31 cellular contexts compared by ENCODE assay signal in the genomic region with DNA sequence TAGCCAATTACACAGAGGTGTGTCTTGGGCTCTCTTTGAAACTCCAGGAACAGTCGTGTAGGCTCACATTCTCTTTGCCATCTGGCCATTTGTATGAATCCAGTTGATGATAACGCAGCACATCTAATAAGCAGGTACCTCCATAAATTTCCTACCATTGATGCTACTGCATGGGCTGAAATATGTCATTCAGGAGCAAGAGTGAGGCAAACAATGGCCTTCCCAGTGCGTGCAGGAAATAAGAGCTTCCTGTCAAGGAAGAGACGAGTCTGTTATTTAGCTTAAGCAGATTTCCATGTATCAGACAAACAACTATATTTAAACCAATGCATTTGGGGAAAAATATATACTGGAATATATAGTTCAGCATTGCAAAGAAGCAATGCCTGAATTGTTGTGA.
"Had no signal": no experiment of that assay in that cellular context is flagged by ENCODE, and none has a peak within 500 bp of the region (broad histone marks: within the 10 kb centered on the region; RNA-seq: fewer than 3 reads in every experiment).

No MANE protein-coding gene starts in this region.

- H3K36me3 Mint-ChIP-seq: naive B cell; natural killer cell; neural progenitor cell; stimulated activated effector memory CD8-positive, alpha-beta T cell treated with anti-CD3 and anti-CD28 coated beads, Interleukin-12 subunit alpha, Interleukin-12 subunit beta, amount 100 ng/mL, for 72 hours; stimulated activated naive B cell treated with anti-CD40 and anti-IgM and Interleukin-4, amounts not matched to agents 10 μg/mL and 1 μg/mL and 100 μg/mL, for 72 hours had no signal

- H3K4me3 Mint-ChIP-seq: naive B cell; natural killer cell; nephron; neural progenitor cell; stimulated activated effector memory CD8-positive, alpha-beta T cell treated with anti-CD3 and anti-CD28 coated beads, Interleukin-12 subunit alpha, Interleukin-12 subunit beta, amount 100 ng/mL, for 72 hours; stimulated activated naive B cell treated with anti-CD40 and anti-IgM and Interleukin-4, amounts not matched to agents 10 μg/mL and 1 μg/mL and 100 μg/mL, for 72 hours; stimulated activated naive CD8-positive, alpha-beta T cell treated with anti-CD3 and anti-CD28 coated beads, Interleukin-15, Interleukin-2, amounts not matched to agents 100 ng/mL and 50 ng/mL, for 24 hours; type B pancreatic cell had no signal

- H3K4me1 Mint-ChIP-seq: naive B cell; natural killer cell; neural progenitor cell; stimulated activated effector memory CD8-positive, alpha-beta T cell treated with anti-CD3 and anti-CD28 coated beads, Interleukin-12 subunit alpha, Interleukin-12 subunit beta, amount 100 ng/mL, for 72 hours; stimulated activated naive B cell treated with anti-CD40 and anti-IgM and Interleukin-4, amounts not matched to agents 10 μg/mL and 1 μg/mL and 100 μg/mL, for 72 hours had no signal

- H3K36me3 ChIP-seq: neural progenitor cell, ovary, right lobe of liver, sigmoid colon, stomach, suprapubic skin, tibial artery, transverse colon, upper lobe of right lung, uterus had no signal

- H3K27me3 Mint-ChIP-seq: naive B cell; progenitor cell of endocrine pancreas; stimulated activated naive B cell treated with anti-CD40 and anti-IgM and Interleukin-4, amounts not matched to agents 10 μg/mL and 1 μg/mL and 100 μg/mL, for 72 hours; stimulated activated naive CD8-positive, alpha-beta T cell treated with anti-CD3 and anti-CD28 coated beads, Interleukin-15, Interleukin-2, amounts not matched to agents 100 ng/mL and 50 ng/mL, for 24 hours; type B pancreatic cell had no signal

- H3K27me3 ChIP-seq: neural progenitor cell, ovary, right lobe of liver, sigmoid colon, stomach, suprapubic skin, testis, tibial artery, transverse colon, upper lobe of right lung, uterus had no signal

- DNase-seq: naive B cell; natural killer cell; occipital lobe; ovary; posterior cingulate gyrus; retina; right cardiac atrium; right lobe of liver; sigmoid colon; small intestine; stimulated activated CD4-positive, alpha-beta T cell treated with anti-CD3 and anti-CD28 coated beads, Interleukin-15, amount 100 ng/mL, for 24 hours; stimulated activated CD4-positive, alpha-beta T cell treated with anti-CD3 and anti-CD28 coated beads, Interleukin-2, amount 100 ng/mL, for 24 hours; stimulated activated CD4-positive, alpha-beta T cell treated with anti-CD3 and anti-CD28 coated beads, Interleukin-2, amount 100 ng/mL, for 48 hours; stimulated activated CD4-positive, alpha-beta T cell treated with anti-CD3 and anti-CD28 coated beads, Interleukin-4, amount 100 ng/mL, for 24 hours; stimulated activated naive B cell treated with anti-CD40 and anti-IgM and Interleukin-4, amounts not matched to agents 10 μg/mL and 1 μg/mL and 100 μg/mL, for 72 hours; stimulated activated naive CD4-positive, alpha-beta T cell treated with Interleukin-2 at 50 U/mL for 16 hours; stomach; substantia nigra; testis; tibial artery; transverse colon; upper lobe of right lung; uterus had no signal

- H3K9me3 Mint-ChIP-seq: natural killer cell; stimulated activated effector memory CD8-positive, alpha-beta T cell treated with anti-CD3 and anti-CD28 coated beads, Interleukin-12 subunit alpha, Interleukin-12 subunit beta, amount 100 ng/mL, for 72 hours; stimulated activated naive CD8-positive, alpha-beta T cell treated with anti-CD3 and anti-CD28 coated beads, Interleukin-15, Interleukin-2, amounts not matched to agents 100 ng/mL and 50 ng/mL, for 24 hours had no signal

- H3K4me1 ChIP-seq: neural progenitor cell, parathyroid adenoma, right lobe of liver, sigmoid colon, stomach, suprapubic skin, testis, tibial artery, transverse colon, upper lobe of right lung, uterus had no signal

- H3K4me3 ChIP-seq: neural progenitor cell, ovary, right lobe of liver, sigmoid colon, stomach, suprapubic skin, testis, tibial artery, transverse colon, upper lobe of right lung, uterus had no signal

- H3K27ac Mint-ChIP-seq: naive B cell; natural killer cell; nephron; neural progenitor cell; progenitor cell of endocrine pancreas; stimulated activated effector memory CD8-positive, alpha-beta T cell treated with anti-CD3 and anti-CD28 coated beads, Interleukin-12 subunit alpha, Interleukin-12 subunit beta, amount 100 ng/mL, for 72 hours; stimulated activated naive B cell treated with anti-CD40 and anti-IgM and Interleukin-4, amounts not matched to agents 10 μg/mL and 1 μg/mL and 100 μg/mL, for 72 hours; stimulated activated naive CD8-positive, alpha-beta T cell treated with anti-CD3 and anti-CD28 coated beads, Interleukin-15, Interleukin-2, amounts not matched to agents 100 ng/mL and 50 ng/mL, for 24 hours; type B pancreatic cell had no signal

- ATAC-seq: natural killer cell; stimulated activated effector memory CD8-positive, alpha-beta T cell treated with anti-CD3 and anti-CD28 coated beads, Interleukin-12 subunit alpha, Interleukin-12 subunit beta, amount 100 ng/mL, for 72 hours; stimulated activated naive B cell treated with anti-CD40 and anti-IgM and Interleukin-4, amounts not matched to agents 10 μg/mL and 1 μg/mL and 100 μg/mL, for 72 hours; upper lobe of right lung had no signal

- H3K9me3 ChIP-seq: ovary, right lobe of liver, sigmoid colon, stomach, suprapubic skin, testis, tibial artery, transverse colon, upper lobe of right lung, uterus had no signal

- H3K27ac ChIP-seq: neural progenitor cell, ovary, parathyroid adenoma, right lobe of liver, sigmoid colon, stomach, suprapubic skin, testis, tibial artery, transverse colon, upper lobe of right lung, uterus had no signal
